ENCODE assay signal across 38 cellular contexts in the genomic region with DNA sequence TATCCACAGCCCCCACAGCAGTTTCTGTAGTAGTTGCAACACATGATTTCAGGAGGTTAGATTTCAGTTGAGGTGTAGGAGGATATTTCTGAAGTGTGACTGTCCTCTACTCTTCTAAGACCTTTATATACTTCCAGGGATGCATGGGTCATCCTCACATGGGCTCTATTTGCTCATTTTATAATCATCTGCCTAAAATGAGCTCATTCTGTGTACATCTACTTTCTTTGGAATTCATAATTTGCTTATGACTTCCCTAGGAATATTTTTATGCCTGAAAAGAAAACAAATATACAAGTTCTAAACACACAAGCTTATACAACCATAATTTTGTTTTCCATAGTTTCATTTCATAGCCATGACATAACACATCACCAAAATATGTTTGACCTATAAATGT. TPM values are rescaled to one million over a fixed set of nuclear protein-coding genes. Genes with fewer than 3 reads are reported as not detected.
"Had no signal": no experiment of that assay in that cellular context is flagged by ENCODE, and none has a peak within 500 bp of the region (broad histone marks: within the 10 kb centered on the region; RNA-seq: fewer than 3 reads in every experiment).

A gene (minus strand): TSS at position 101 of the 400 bp plus-strand sequence. CDS start 57 bp downstream, at position 44.

- H3K27me3 ChIP-seq: MG63 had no signal

- DNase-seq: Karpas-422, Kasumi-1, MG63, MM.1S, MV-4-11, NCI-H1048, NCI-H1092, NCI-H1092 treated with DMSO at 0.1 percent for 48 hours, NCI-H1105, NCI-H1105 treated with DMSO at 0.1 percent for 48 hours, NCI-H1417, NCI-H1417 treated with DMSO at 0.1 percent for 48 hours, NCI-H1436, NCI-H1436 treated with DMSO at 0.1 percent for 48 hours, NCI-H146, NCI-H1694, NCI-H1694 treated with DMSO at 0.1 percent for 48 hours, NCI-H187, NCI-H187 treated with DMSO at 0.1 percent for 48 hours, NCI-H1930, NCI-H2029, NCI-H2029 treated with DMSO at 0.1 percent for 48 hours, NCI-H2081, NCI-H2081 treated with DMSO at 0.1 percent for 48 hours, NCI-H2107, NCI-H2171, NCI-H2171 treated with DMSO at 0.1 percent for 48 hours, NCI-H2227 treated with DMSO at 0.1 percent for 48 hours, NCI-H226, NCI-H345, NCI-H446, NCI-H446 treated with DMSO at 0.1 percent for 48 hours, NCI-H510A, NCI-H510A treated with DMSO at 0.1 percent for 48 hours had no signal

- H3K9me3 ChIP-seq: MG63 had no signal

RNA-seq across cellular contexts. Expression of the gene that starts here (rescaled TPM):
- total RNA-seq: LHCN-M2, M059J, MCF 10A, NCI-H460 had no signal
